18 cellular contexts compared by ENCODE assay signal in genomic region chr20:57564180-57564802, GRCh38. TPM values are rescaled to one million over a fixed set of nuclear protein-coding genes. Genes with fewer than 3 reads are reported as not detected.
DNase-seq lines count a peak whose midpoint lies in the region; ATAC-seq, FAIRE-seq and TF ChIP-seq lines count a peak whose summit lies in the region.
"Had no signal": no experiment of that assay in that cellular context is flagged by ENCODE, and none has a peak within 500 bp of the region (broad histone marks: within the 10 kb centered on the region; RNA-seq: fewer than 3 reads in every experiment).

No MANE protein-coding gene starts in this region.

- H3K4me1 ChIP-seq in RWPE2 (ENCODE audit: insufficient read depth, poor library complexity, severe bottlenecking), result no peaks in the 10 kb centered on the region
- peaks cover 93% of the 10 kb centered on the region for H3K4me1 ChIP-seq in HepG2 (ENCODE audit: insufficient read depth, low read length)
- no peaks in the 10 kb centered on the region for H3K4me1 ChIP-seq in osteoblast (ENCODE audit: insufficient read depth, low read length)
- H3K4me1 ChIP-seq in transverse colon, result peaks cover 4 to 40% (median 27%) of the 10 kb centered on the region in 4 donors
- peaks cover 7% of the 10 kb centered on the region; the same call in 1 of the 2 replicates for H3K4me1 ChIP-seq in SJCRH30

- H4K20me1 ChIP-seq in HepG2 (ENCODE audit: insufficient read depth, low read length) (no peaks in the 10 kb centered on the region; the same call in 1 of the 2 replicates), osteoblast (ENCODE audit: insufficient read depth, low read length) (no peaks in the 10 kb centered on the region)
- H4K20me1 ChIP-seq: BLaER1 had no signal

- CTCF ChIA-PET in HepG2 (lab: Yijun Ruan, JAX; ENCODE audit: low intra/inter-chr PET ratio, low total read pairs), result no interaction called here

- intact Hi-C loops in HepG2 (cut with micrococcal nuclease; ENCODE audit: unreplicated experiment) (no loop called here), transverse colon (cut with DNase I; ENCODE audit: low total_unique reads) (no loop called here)

- H3K9me3 ChIP-seq in RWPE2 (ENCODE audit: severe bottlenecking) (no peaks in the 10 kb centered on the region), HepG2 (ENCODE audit: low read length) (no peaks in the 10 kb centered on the region), osteoblast (ENCODE audit: low read depth, low read length) (no peaks in the 10 kb centered on the region), transverse colon (no peaks in the 10 kb centered on the region), SJCRH30 (replicated peaks) (no peaks in the 10 kb centered on the region)
- H3K9me3 ChIP-seq: BLaER1 had no signal

- peak; percentile 66 for DNase-seq in RWPE2 (ENCODE audit: low spot score)
- no peak for DNase-seq in HepG2 (ENCODE audit: low spot score)
- DNase-seq in osteoblast (ENCODE audit: insufficient read length, low spot score, missing footprints), result peak; percentile 13
- DNase-seq in transverse colon, result peak; percentile 52
- no peak for DNase-seq in dermis blood vessel endothelial cell
- no peak for DNase-seq in SJCRH30
- DNase-seq: 8988T; AML-193; CD8-positive, alpha-beta memory T cell; DMS53; GM23248 had no signal

- peak overlapping the region; percentile 4; the same call in 1 of the 2 replicates for H3K9ac ChIP-seq in HepG2 (ENCODE audit: insufficient read depth, low read depth, low read length)
- H3K9ac ChIP-seq: BLaER1, GM23248 had no signal

- peaks cover 10% of the 10 kb centered on the region for H3K79me2 ChIP-seq in HepG2 (ENCODE audit: insufficient read depth, low read length)
- no peaks in the 10 kb centered on the region for H3K79me2 ChIP-seq in osteoblast (ENCODE audit: insufficient read depth, low read length)

- in situ Hi-C loops in HepG2 (cut with HindIII; ENCODE audit: extremely low pct_ligation_motif_present, low pct_unique_long_range_greater_than_20kb) (no loop called here), transverse colon (cut with MboI; ENCODE audit: low pct_ligation_motif_present in 1 of 4, low pct_unique_long_range_greater_than_20kb in 1 of 4, low sequenced_read_pairs in 3 of 4) (no loop called here)

- H3K27ac ChIP-seq in RWPE2 (ENCODE audit: poor library complexity, severe bottlenecking), result no peak overlapping the region
- peak overlapping the region; percentile 3 for H3K27ac ChIP-seq in HepG2 (ENCODE audit: extremely low read length, insufficient read depth, low read length)
- H3K27ac ChIP-seq in osteoblast (ENCODE audit: low read depth, low read length), result no peak overlapping the region
- peak overlapping the region; percentile 12 to 82 (median 32) for H3K27ac ChIP-seq in transverse colon
- no peak overlapping the region for H3K27ac ChIP-seq in SJCRH30
- H3K27ac ChIP-seq: BLaER1, GM23248 had no signal

- H2AFZ ChIP-seq in HepG2 (ENCODE audit: low read length) (no peak overlapping the region), osteoblast (ENCODE audit: low read length) (no peak overlapping the region)
- H2AFZ ChIP-seq: GM23248 had no signal

- ATAC-seq in RWPE2 (ENCODE audit: low read depth), result no peak
- no peak for ATAC-seq in HepG2
- no peak for ATAC-seq in HG02938 (IDR thresholded peaks at IDR 0.05; ENCODE audit: unreplicated experiment)
- ATAC-seq: HCT116 had no signal

- TF ChIP-seq RAD21 in HepG2 (CRISPR knock-in tag; IDR thresholded peaks at IDR 0.05), result no peak

- H3K4me3 ChIP-seq in RWPE2 (ENCODE audit: severe bottlenecking) (no peak overlapping the region), HepG2 (replicated peaks in 1 of 3; ENCODE audit: insufficient read depth in 1 of 3, low read depth in 2 of 3, low read length in 3 of 3) (peak overlapping the region in 1 of 3 experiments; percentile 13; a peak in 1 of 6 replicates), osteoblast (ENCODE audit: insufficient read depth, low read length) (no peak overlapping the region), transverse colon (peak overlapping the region in 2 of 4 donors; percentile 9 to 61), SJCRH30 (no peak overlapping the region)
- H3K4me3 ChIP-seq: BLaER1, GM23248 had no signal

- H3K4me2 ChIP-seq in HepG2 (ENCODE audit: low read depth, low read length), result peak overlapping the region; percentile 23; the same call in 1 of the 2 replicates
- no peak overlapping the region for H3K4me2 ChIP-seq in osteoblast (ENCODE audit: insufficient read depth, low read length)
- H3K4me2 ChIP-seq: BLaER1 had no signal

- TF ChIP-seq POLR2A in HepG2 (IDR thresholded peaks at IDR 0.05; ENCODE audit: insufficient read depth in 1 of 2, low read depth in 2 of 2, low read length in 2 of 2), result peak in 1 of 2 experiments; percentile 62; a peak in 3 of 4 replicates
- peak; percentile 47 for TF ChIP-seq POLR2A in transverse colon (IDR thresholded peaks at IDR 0.05)

- POLR2A ChIA-PET in HepG2 (lab: Yijun Ruan, JAX), result interaction anchor here (1.3 to 4.9 kb wide), 2 partner anchors 14 to 16 kb away, joined by 4 to 26 read pairs; no protein-coding TSS in a partner anchor

- H3K36me3 ChIP-seq in RWPE2 (ENCODE audit: low read depth), result no peaks in the 10 kb centered on the region
- H3K36me3 ChIP-seq in HepG2 (replicated peaks in 1 of 2; ENCODE audit: control insufficient read depth in 1 of 2, insufficient read depth in 2 of 2, low read length in 2 of 2), result peaks cover 0 to 22% of the 10 kb centered on the region in 2 experiments; a peak in 2 of 5 replicates
- H3K36me3 ChIP-seq in osteoblast (ENCODE audit: insufficient read depth, low read length), result no peaks in the 10 kb centered on the region
- H3K36me3 ChIP-seq in transverse colon, result peaks cover 0 to 11% (median 2%) of the 10 kb centered on the region in 4 donors
- H3K36me3 ChIP-seq in SJCRH30, result no peaks in the 10 kb centered on the region
- H3K36me3 ChIP-seq: BLaER1 had no signal

- no peak for FAIRE-seq in HepG2 (lab: Jason Lieb, UNC)
- FAIRE-seq: GM18507, H54 had no signal

- peaks cover 93% of the 10 kb centered on the region for H3K27me3 ChIP-seq in RWPE2 (ENCODE audit: insufficient read depth, poor library complexity, severe bottlenecking)
- H3K27me3 ChIP-seq in HepG2 (ENCODE audit: control insufficient read depth in 1 of 2, insufficient read depth in 2 of 2, low read length in 2 of 2), result peaks cover 0 to 4% of the 10 kb centered on the region in 2 experiments; a peak in 4 of 5 replicates
- peaks cover 11% of the 10 kb centered on the region for H3K27me3 ChIP-seq in osteoblast (ENCODE audit: insufficient read depth, low read length)
- H3K27me3 ChIP-seq in transverse colon, result no peaks in the 10 kb centered on the region
- peaks cover 18% of the 10 kb centered on the region for H3K27me3 ChIP-seq in SJCRH30
- H3K27me3 ChIP-seq: BLaER1 had no signal

- TF ChIP-seq EP300 in HepG2 (IDR thresholded peaks at IDR 0.05; ENCODE audit: low read depth in 2 of 2, low read length in 2 of 2) (no peak), HepG2 (CRISPR knock-in tag; IDR thresholded peaks at IDR 0.05; ENCODE audit: borderline replicate concordance) (no peak), transverse colon (IDR thresholded peaks at IDR 0.05; ENCODE audit: low read depth) (no peak)

- WGBS in HepG2 (ENCODE audit: low lambda C conversion rate), result 93% methylated on average over 14 of the region's 14 CpGs
- WGBS in transverse colon (ENCODE audit: low coverage in 1 of 2), 2 donors, result 84% methylated on average over 14 of the region's 14 CpGs; no CpG with 5 or more reads in 1 of the 2 donors

- no TSS peak for BruUV-seq in HepG2 (replicated peaks; lab: Mats Ljungman, UMichigan)

- TF ChIP-seq CTCF in RWPE2 (IDR thresholded peaks at IDR 0.05; ENCODE audit: poor library complexity, severe bottlenecking), result no peak
- no peak for TF ChIP-seq CTCF in HepG2 (CRISPR knock-in tag; IDR thresholded peaks at IDR 0.05)
- no peak for TF ChIP-seq CTCF in osteoblast (IDR thresholded peaks at IDR 0.05; ENCODE audit: extremely low read depth, low read depth, low read length)
- no peak for TF ChIP-seq CTCF in transverse colon (IDR thresholded peaks at IDR 0.05)

RNA-seq across cellular contexts. Expression of gene PCK1, which starts 3.4 kb away (rescaled TPM):
- 5.4 and 12.6 TPM in 2 replicates for total RNA-seq in HepG2 (2016; rRNA removed; fragmentation: Illumina TruSeq; extraction: Trizol)
- 3.7 TPM in 2 replicates for total RNA-seq in HepG2 (2016; cell fraction: cytosol; rRNA removed; fragmentation: Illumina TruSeq; extraction: Trizol; ENCODE audit: low read depth)
- 5.2 and 15.5 TPM in 2 replicates for total RNA-seq in HepG2 (2016; cell fraction: insoluble cytoplasmic fraction; rRNA removed; fragmentation: Illumina TruSeq; extraction: Trizol)
- 3.3 and 3.9 TPM in 2 replicates for total RNA-seq in HepG2 (2016; cell fraction: membrane; rRNA removed; fragmentation: Illumina TruSeq; extraction: Trizol)
- total RNA-seq in HepG2 (2016; cell fraction: nucleus; rRNA removed; fragmentation: Illumina TruSeq; extraction: Trizol), result 23.9 and 29.1 TPM in 2 replicates
- polyA plus RNA-seq in HepG2 (2011; rRNA removed), result 6.5 and 19.5 TPM in 2 replicates
- polyA plus RNA-seq in HepG2 (2011; cell fraction: cytosol; rRNA removed), result 2.9 and 9.4 TPM in 2 replicates
- 21.5 and 61.9 TPM in 2 replicates for polyA plus RNA-seq in HepG2 (2011; cell fraction: nucleus; rRNA removed)
- polyA plus RNA-seq in HepG2 (2012), result 220 and 303 TPM in 2 replicates
- 0.43 and 0.67 TPM in 2 replicates for polyA plus RNA-seq in HepG2 (2016; cell fraction: cytosol; fragmentation: Illumina TruSeq; extraction: Trizol; ENCODE audit: low read depth)
- 5.0 and 5.7 TPM in 2 replicates for polyA plus RNA-seq in HepG2 (2016; cell fraction: insoluble cytoplasmic fraction; fragmentation: Illumina TruSeq; extraction: Trizol; ENCODE audit: low read depth)
- 0.71 and 0.72 TPM in 2 replicates for polyA plus RNA-seq in HepG2 (2016; cell fraction: membrane; fragmentation: Illumina TruSeq; extraction: Trizol; ENCODE audit: low read depth)
- 17.4 and 17.7 TPM in 2 replicates for polyA plus RNA-seq in HepG2 (2016; cell fraction: nucleus; fragmentation: Illumina TruSeq; extraction: Trizol; ENCODE audit: insufficient read depth, low read depth)
- polyA minus RNA-seq in HepG2 (2011; rRNA and poly(A)+ RNA removed; ENCODE audit: low replicate concordance), result 0.12 and 22.5 TPM in 2 replicates
- 7.7 and 23.7 TPM in 2 replicates for polyA minus RNA-seq in HepG2 (2011; cell fraction: cytosol; rRNA and poly(A)+ RNA removed)
- polyA minus RNA-seq in HepG2 (2011; cell fraction: nucleus; rRNA and poly(A)+ RNA removed), result 39.8 and 149 TPM in 2 replicates
- not detected in 2 replicates for total RNA-seq in osteoblast
- total RNA-seq in transverse colon, result 100 to 1,000 TPM; 395 to 794 (median 739) TPM
- not detected in 2 replicates for total RNA-seq in dermis blood vessel endothelial cell
- 0.05 TPM in 1 of 2 replicates, not detected in the other for total RNA-seq in SJCRH30 (2014; rRNA removed; shearing (Covaris generic))
- total RNA-seq: CD8-positive, alpha-beta memory T cell; Daoy; GM23248 had no signal
- polyA plus RNA-seq: CD8-positive, alpha-beta memory T cell; GM23248 had no signal

RNA-seq across cellular contexts. Expression of gene CTCFL, which starts 39.4 kb away (rescaled TPM):
- not detected in 2 replicates for total RNA-seq in HepG2 (2016; rRNA removed; fragmentation: Illumina TruSeq; extraction: Trizol)
- total RNA-seq in HepG2 (2016; cell fraction: cytosol; rRNA removed; fragmentation: Illumina TruSeq; extraction: Trizol; ENCODE audit: low read depth), result not detected in 2 replicates
- not detected in 2 replicates for total RNA-seq in HepG2 (2016; cell fraction: insoluble cytoplasmic fraction; rRNA removed; fragmentation: Illumina TruSeq; extraction: Trizol)
- not detected in 2 replicates for total RNA-seq in HepG2 (2016; cell fraction: membrane; rRNA removed; fragmentation: Illumina TruSeq; extraction: Trizol)
- total RNA-seq in HepG2 (2016; cell fraction: nucleus; rRNA removed; fragmentation: Illumina TruSeq; extraction: Trizol), result not detected in 2 replicates
- polyA plus RNA-seq in HepG2 (2011; rRNA removed), result 0.04 and 0.05 TPM in 2 replicates
- polyA plus RNA-seq in HepG2 (2011; cell fraction: cytosol; rRNA removed), result 0.03 TPM in 1 of 2 replicates, not detected in the other
- polyA plus RNA-seq in HepG2 (2011; cell fraction: nucleus; rRNA removed), result not detected in 2 replicates
- polyA plus RNA-seq in HepG2 (2012), result 0.13 and 0.42 TPM in 2 replicates
- polyA plus RNA-seq in HepG2 (2016; cell fraction: cytosol; fragmentation: Illumina TruSeq; extraction: Trizol; ENCODE audit: low read depth), result not detected in 2 replicates
- not detected in 2 replicates for polyA plus RNA-seq in HepG2 (2016; cell fraction: insoluble cytoplasmic fraction; fragmentation: Illumina TruSeq; extraction: Trizol; ENCODE audit: low read depth)
- not detected in 2 replicates for polyA plus RNA-seq in HepG2 (2016; cell fraction: membrane; fragmentation: Illumina TruSeq; extraction: Trizol; ENCODE audit: low read depth)
- not detected in 2 replicates for polyA plus RNA-seq in HepG2 (2016; cell fraction: nucleus; fragmentation: Illumina TruSeq; extraction: Trizol; ENCODE audit: insufficient read depth, low read depth)
- 0.22 and 0.26 TPM in 2 replicates for polyA minus RNA-seq in HepG2 (2011; rRNA and poly(A)+ RNA removed; ENCODE audit: low replicate concordance)
- not detected in 2 replicates for polyA minus RNA-seq in HepG2 (2011; cell fraction: cytosol; rRNA and poly(A)+ RNA removed)
- polyA minus RNA-seq in HepG2 (2011; cell fraction: nucleus; rRNA and poly(A)+ RNA removed), result not detected in 2 replicates
- total RNA-seq in osteoblast, result not detected in 2 replicates
- total RNA-seq in transverse colon, result under 1 TPM in 1 of 4 donors, not detected in 3; 0.14 TPM
- not detected in 2 replicates for total RNA-seq in dermis blood vessel endothelial cell
- total RNA-seq in SJCRH30 (2014; rRNA removed; shearing (Covaris generic)), result 0.06 TPM in 1 of 2 replicates, not detected in the other
- total RNA-seq: CD8-positive, alpha-beta memory T cell; GM23248; HT-29 had no signal
- polyA plus RNA-seq: CD8-positive, alpha-beta memory T cell; GM23248 had no signal

RNA-seq across cellular contexts. Expression of gene ZBP1, which starts 55.9 kb away (rescaled TPM):
- not detected in 2 replicates for total RNA-seq in HepG2 (2016; rRNA removed; fragmentation: Illumina TruSeq; extraction: Trizol)
- total RNA-seq in HepG2 (2016; cell fraction: cytosol; rRNA removed; fragmentation: Illumina TruSeq; extraction: Trizol; ENCODE audit: low read depth), result not detected in 2 replicates
- total RNA-seq in HepG2 (2016; cell fraction: insoluble cytoplasmic fraction; rRNA removed; fragmentation: Illumina TruSeq; extraction: Trizol), result not detected in 2 replicates
- not detected in 2 replicates for total RNA-seq in HepG2 (2016; cell fraction: membrane; rRNA removed; fragmentation: Illumina TruSeq; extraction: Trizol)
- not detected in 2 replicates for total RNA-seq in HepG2 (2016; cell fraction: nucleus; rRNA removed; fragmentation: Illumina TruSeq; extraction: Trizol)
- polyA plus RNA-seq in HepG2 (2011; rRNA removed), result not detected in 2 replicates
- polyA plus RNA-seq in HepG2 (2011; cell fraction: cytosol; rRNA removed), result not detected in 2 replicates
- polyA plus RNA-seq in HepG2 (2011; cell fraction: nucleus; rRNA removed), result not detected in 2 replicates
- not detected in 2 replicates for polyA plus RNA-seq in HepG2 (2012)
- not detected in 2 replicates for polyA plus RNA-seq in HepG2 (2016; cell fraction: cytosol; fragmentation: Illumina TruSeq; extraction: Trizol; ENCODE audit: low read depth)
- polyA plus RNA-seq in HepG2 (2016; cell fraction: insoluble cytoplasmic fraction; fragmentation: Illumina TruSeq; extraction: Trizol; ENCODE audit: low read depth), result not detected in 2 replicates
- not detected in 2 replicates for polyA plus RNA-seq in HepG2 (2016; cell fraction: membrane; fragmentation: Illumina TruSeq; extraction: Trizol; ENCODE audit: low read depth)
- not detected in 2 replicates for polyA plus RNA-seq in HepG2 (2016; cell fraction: nucleus; fragmentation: Illumina TruSeq; extraction: Trizol; ENCODE audit: insufficient read depth, low read depth)
- polyA minus RNA-seq in HepG2 (2011; rRNA and poly(A)+ RNA removed; ENCODE audit: low replicate concordance), result not detected in 2 replicates
- not detected in 2 replicates for polyA minus RNA-seq in HepG2 (2011; cell fraction: cytosol; rRNA and poly(A)+ RNA removed)
- polyA minus RNA-seq in HepG2 (2011; cell fraction: nucleus; rRNA and poly(A)+ RNA removed), result not detected in 2 replicates
- total RNA-seq in osteoblast, result not detected in 2 replicates
- total RNA-seq in transverse colon, result 1 to 10 TPM in 2 of 4 donors, not detected in 2; 1.6 to 4.4 TPM
- not detected in 2 replicates for total RNA-seq in dermis blood vessel endothelial cell
- total RNA-seq in SJCRH30 (2014; rRNA removed; shearing (Covaris generic)), result 0.02 TPM in 1 of 2 replicates, not detected in the other
- total RNA-seq: GM23248 had no signal
- polyA plus RNA-seq: GM23248 had no signal

Comparison
In these comparisons a context has a peak if more than half of its experiments do, and no peak if none do; other contexts are left out.
1. DNase-seq: peak in RWPE2 (single experiment), osteoblast (single experiment) and transverse colon (single experiment); none in HepG2 (single experiment), dermis blood vessel endothelial cell (single experiment) and SJCRH30 (0 of 2).
2. H3K27ac ChIP-seq: peak in HepG2 (single experiment) and transverse colon (4 of 4); none in RWPE2 (single experiment), osteoblast (single experiment) and SJCRH30 (single experiment).
3. RNA of gene PCK1, which starts 3.4 kb away (total RNA-seq): 395 to 794 TPM in transverse colon; 3.3 to 29.1 TPM in HepG2, 0.05 TPM in SJCRH30, not detected in osteoblast and not detected in dermis blood vessel endothelial cell; every median in the first group is over 10 times any median in the second.